29 cellular contexts compared by ENCODE assay signal in the genomic region with DNA sequence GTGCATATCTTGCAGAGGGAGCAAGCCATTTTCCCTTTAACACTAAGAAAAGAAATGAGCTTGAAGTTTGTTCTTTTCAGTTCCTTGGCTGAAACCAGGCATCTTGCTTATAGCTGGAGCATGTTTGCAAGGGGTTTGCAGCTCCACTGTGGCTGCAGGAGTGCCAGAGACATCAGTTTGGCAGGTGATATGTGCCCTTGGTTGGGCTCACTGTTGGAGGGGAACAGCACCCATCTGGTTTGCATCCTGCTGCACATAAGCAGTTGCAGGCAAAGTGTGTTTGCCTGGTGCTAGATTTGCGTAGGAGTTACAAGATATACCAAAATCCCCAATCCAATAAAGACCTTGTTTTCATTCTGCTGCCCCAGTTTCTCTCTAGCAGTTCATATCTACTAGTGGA. TPM values are rescaled to one million over a fixed set of nuclear protein-coding genes. Genes with fewer than 3 reads are reported as not detected.
"Had no signal": no experiment of that assay in that cellular context is flagged by ENCODE, and none has a peak within 500 bp of the region (broad histone marks: within the 10 kb centered on the region; RNA-seq: fewer than 3 reads in every experiment).

No MANE protein-coding gene starts in this region.

- H3K36me3 ChIP-seq: colonic mucosa, pancreas had no signal

- ATAC-seq: esophagus mucosa; foreskin keratinocyte; gastroesophageal sphincter; heart left ventricle; left lobe of liver; natural killer cell; pancreas; right lobe of liver; stimulated activated effector memory CD8-positive, alpha-beta T cell treated with anti-CD3 and anti-CD28 coated beads, Interleukin-12 subunit alpha, Interleukin-12 subunit beta, amount 100 ng/mL, for 72 hours had no signal

- H3K27ac Mint-ChIP-seq: dendritic cell treated with granulocyte-macrophage colony-stimulating factor and Interleukin-4, amounts not matched to agents 40 ng/mL and 50 ng/mL, for 4 days; endodermal cell; natural killer cell; progenitor cell of endocrine pancreas; stimulated activated effector memory CD8-positive, alpha-beta T cell treated with anti-CD3 and anti-CD28 coated beads, Interleukin-12 subunit alpha, Interleukin-12 subunit beta, amount 100 ng/mL, for 72 hours had no signal

- FAIRE-seq: kidney, pancreas had no signal

- H3K9me3 ChIP-seq: colonic mucosa, gastroesophageal sphincter, heart left ventricle, pancreas, right lobe of liver, stomach, testis, tibial artery had no signal

- H3K4me3 Mint-ChIP-seq: dendritic cell treated with granulocyte-macrophage colony-stimulating factor and Interleukin-4, amounts not matched to agents 40 ng/mL and 50 ng/mL, for 4 days; endodermal cell; memory B cell; natural killer cell; stimulated activated effector memory CD8-positive, alpha-beta T cell treated with anti-CD3 and anti-CD28 coated beads, Interleukin-12 subunit alpha, Interleukin-12 subunit beta, amount 100 ng/mL, for 72 hours; type B pancreatic cell had no signal

- H3K4me1 Mint-ChIP-seq: memory B cell; natural killer cell; stimulated activated effector memory CD8-positive, alpha-beta T cell treated with anti-CD3 and anti-CD28 coated beads, Interleukin-12 subunit alpha, Interleukin-12 subunit beta, amount 100 ng/mL, for 72 hours had no signal

- H3K27me3 Mint-ChIP-seq: dendritic cell treated with granulocyte-macrophage colony-stimulating factor and Interleukin-4, amounts not matched to agents 40 ng/mL and 50 ng/mL, for 4 days; memory B cell; progenitor cell of endocrine pancreas; type B pancreatic cell had no signal

- H3K4me3 ChIP-seq: colonic mucosa, gastroesophageal sphincter, heart left ventricle, hepatocyte, lung, pancreas, right lobe of liver, smooth muscle cell, stomach, testis, tibial artery had no signal

- H3K9me3 Mint-ChIP-seq: dendritic cell treated with granulocyte-macrophage colony-stimulating factor and Interleukin-4, amounts not matched to agents 40 ng/mL and 50 ng/mL, for 4 days; endodermal cell; natural killer cell; stimulated activated effector memory CD8-positive, alpha-beta T cell treated with anti-CD3 and anti-CD28 coated beads, Interleukin-12 subunit alpha, Interleukin-12 subunit beta, amount 100 ng/mL, for 72 hours; type B pancreatic cell had no signal

- H3K27ac ChIP-seq: colonic mucosa, epithelial cell of prostate, foreskin keratinocyte, gastroesophageal sphincter, heart left ventricle, hepatocyte, pancreas, right lobe of liver, stomach, testis, tibial artery had no signal

- DNase-seq: colonic mucosa; effector CD8-positive, alpha-beta T cell; endodermal cell; foreskin keratinocyte; heart left ventricle; kidney; natural killer cell; pancreas; stimulated activated CD4-positive, alpha-beta T cell treated with anti-CD3 and anti-CD28 coated beads, Interleukin-12 subunit alpha, Interleukin-12 subunit beta, amount 100 ng/mL, for 4 hours; stimulated activated CD4-positive, alpha-beta T cell treated with anti-CD3 and anti-CD28 coated beads, Interleukin-1b, Interleukin-23, amount 100 ng/mL, for 48 hours; stimulated activated CD4-positive, alpha-beta T cell treated with anti-CD3 and anti-CD28 coated beads, Interleukin-4, amount 100 ng/mL, for 24 hours; stimulated activated naive CD4-positive, alpha-beta T cell treated with Interleukin-2 at 50 U/mL for 16 hours; stomach; testis; tibial artery had no signal

- H3K27me3 ChIP-seq: colonic mucosa, foreskin keratinocyte, gastroesophageal sphincter, heart left ventricle, hepatocyte, pancreas, right lobe of liver, stomach, testis, tibial artery had no signal

RNA-seq across cellular contexts. Expression of a gene that starts 47.8 kb away (rescaled TPM):
- polyA plus RNA-seq: neural cell had no signal
